ENCODE assay signal across 28 cellular contexts in the genomic region with DNA sequence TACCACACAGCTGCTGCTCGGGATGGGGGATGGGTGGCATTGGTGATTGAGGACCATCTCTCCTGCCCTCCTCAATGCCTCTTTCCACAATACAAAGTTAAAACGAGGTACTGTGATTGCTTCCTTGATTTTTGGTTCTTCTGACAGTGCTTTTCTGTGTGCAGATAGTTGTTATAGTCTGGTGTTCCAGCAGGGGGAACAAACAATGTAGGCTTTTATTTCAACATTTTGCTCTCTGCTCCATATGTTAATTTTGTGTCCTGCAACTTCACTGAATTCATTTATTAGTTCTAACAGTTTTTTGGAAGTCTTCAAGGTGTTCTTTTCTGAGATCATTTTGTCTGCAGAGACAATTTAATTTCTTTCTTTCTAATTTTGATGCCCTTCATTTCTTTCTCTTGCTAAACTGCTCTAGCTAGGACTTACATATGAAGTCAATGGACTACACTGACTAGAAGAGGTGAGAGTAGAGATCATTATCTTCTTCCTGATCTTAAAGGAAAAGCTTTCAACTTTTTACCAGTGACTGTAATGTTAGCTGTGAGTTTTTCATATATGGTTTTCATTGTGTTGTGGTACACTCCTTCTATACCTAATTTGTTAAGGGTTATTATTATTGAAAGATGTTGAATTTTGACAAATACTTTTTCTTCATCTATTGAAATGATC. TPM values are rescaled to one million over a fixed set of nuclear protein-coding genes. Genes with fewer than 3 reads are reported as not detected.
A peak's percentile ranks its signal among the peaks of the same experiment; 100 is the strongest.
DNase-seq lines count a peak whose midpoint lies in the region; ATAC-seq, FAIRE-seq and TF ChIP-seq lines count a peak whose summit lies in the region.
"Had no signal": no experiment of that assay in that cellular context is flagged by ENCODE, and none has a peak within 500 bp of the region (broad histone marks: within the 10 kb centered on the region; RNA-seq: fewer than 3 reads in every experiment).

No MANE protein-coding gene starts in this region.

- H3K4me1 ChIP-seq in astrocyte (ENCODE audit: insufficient read depth, low read length) (no peaks in the 10 kb centered on the region), prostate gland (replicated peaks) (no peaks in the 10 kb centered on the region)
- H3K4me1 ChIP-seq: ascending aorta had no signal

- no peak overlapping the region for H3K9ac ChIP-seq in astrocyte (ENCODE audit: low read length)

- TF ChIP-seq POLR2A in prostate gland (IDR thresholded peaks at IDR 0.05), result no peak

- H3K9me3 Mint-ChIP-seq in CD14-positive monocyte, result peaks cover 6 to 19% (median 12%) of the 10 kb centered on the region in 7 donors
- H3K9me3 Mint-ChIP-seq in HFFc6, result peaks cover 26% of the 10 kb centered on the region
- peaks cover 6% of the 10 kb centered on the region for H3K9me3 Mint-ChIP-seq in astrocyte (ENCODE audit: unreplicated experiment)

- H3K4me3 Mint-ChIP-seq in CD14-positive monocyte (no peak overlapping the region), HFFc6 (no peak overlapping the region), astrocyte (ENCODE audit: unreplicated experiment) (no peak overlapping the region)
- H3K4me3 Mint-ChIP-seq: activated naive CD4-positive, alpha-beta T cell treated with anti-CD3 and anti-CD28 coated beads, Interleukin-2, amount 50 U/mL, for 24 hours; CD4-positive, alpha-beta memory T cell; effector memory CD8-positive, alpha-beta T cell; nephron progenitor cell had no signal

- H3K27me3 Mint-ChIP-seq in CD14-positive monocyte (ENCODE audit: low read depth in 3 of 3), result peaks cover 0 to 2% (median 0%) of the 10 kb centered on the region in 3 donors
- no peaks in the 10 kb centered on the region; the same call in 1 of the 2 replicates for H3K27me3 Mint-ChIP-seq in HFFc6 (ENCODE audit: insufficient read depth)
- no peaks in the 10 kb centered on the region for H3K27me3 Mint-ChIP-seq in astrocyte (ENCODE audit: low read depth, unreplicated experiment)
- H3K27me3 Mint-ChIP-seq: activated naive CD4-positive, alpha-beta T cell treated with anti-CD3 and anti-CD28 coated beads, Interleukin-2, amount 50 U/mL, for 24 hours; effector memory CD8-positive, alpha-beta T cell had no signal

- no peak overlapping the region for H2AFZ ChIP-seq in astrocyte (ENCODE audit: low read depth, low read length)

- H3K27ac Mint-ChIP-seq in CD14-positive monocyte, result peak overlapping the region in 1 of 7 donors; percentile 37
- no peak overlapping the region for H3K27ac Mint-ChIP-seq in HFFc6
- H3K27ac Mint-ChIP-seq in astrocyte (ENCODE audit: unreplicated experiment), result no peak overlapping the region
- H3K27ac Mint-ChIP-seq: activated naive CD4-positive, alpha-beta T cell treated with anti-CD3 and anti-CD28 coated beads, Interleukin-2, amount 50 U/mL, for 24 hours; nephron progenitor cell had no signal

- ATAC-seq in GM18867 (IDR thresholded peaks at IDR 0.05; ENCODE audit: unreplicated experiment), result no peak
- ATAC-seq: effector memory CD8-positive, alpha-beta T cell; left colon had no signal

- H3K36me3 Mint-ChIP-seq in CD14-positive monocyte (no peaks in the 10 kb centered on the region), HFFc6 (ENCODE audit: low read depth) (peaks cover 27% of the 10 kb centered on the region), astrocyte (ENCODE audit: low read depth, unreplicated experiment) (peaks cover 2% of the 10 kb centered on the region)

- DNase-seq in CD14-positive monocyte (ENCODE audit: low spot score) (no peak), HFFc6 (no peak), astrocyte (ENCODE audit: low read depth) (no peak), foreskin melanocyte (peak; percentile 31), prostate gland (ENCODE audit: low spot score) (no peak), HK-2 (ENCODE audit: unreplicated experiment) (no peak)
- no peak for DNase-seq in activated CD4-positive, CD25-positive, alpha-beta regulatory T cell (lab: John Stamatoyannopoulos, UW)
- DNase-seq: ACHN; activated CD4-positive, CD25-positive, alpha-beta regulatory T cell treated with anti-CD3 and anti-CD28 coated beads, Interleukin-2, amount 50 U/mL, for 72 hours; CD4-positive, alpha-beta memory T cell; effector memory CD8-positive, alpha-beta T cell; head of caudate nucleus; Karpas-422; left colon; midbrain; NCI-H1092; NCI-H2029 treated with DMSO at 0.1 percent for 48 hours; NCI-H446; nephron progenitor cell; NK-92 treated with Interleukin-12 subunit alpha and Interleukin-12 subunit beta, amount 100 ng/mL, for 24 hours; RPMI8226; stimulated activated CD4-positive, alpha-beta T cell treated with anti-CD3 and anti-CD28 coated beads, Interleukin-2, amount 100 ng/mL, for 24 hours; stimulated activated naive CD4-positive, alpha-beta T cell treated with Interleukin-2 at 50 U/mL for 16 hours had no signal

- H3K4me1 Mint-ChIP-seq in CD14-positive monocyte (peaks cover 14% of the 10 kb centered on the region), HFFc6 (ENCODE audit: low read depth) (peaks cover 52% of the 10 kb centered on the region), astrocyte (ENCODE audit: low read depth, unreplicated experiment) (no peaks in the 10 kb centered on the region)
- H3K4me1 Mint-ChIP-seq: nephron progenitor cell had no signal

- no peaks in the 10 kb centered on the region for H3K79me2 ChIP-seq in astrocyte (ENCODE audit: insufficient read depth, low read length)

- intact Hi-C loops in CD14-positive monocyte (cut with micrococcal nuclease), result loop anchor here in 1 of 2 donors (10.0 kb wide), 1 partner anchor 119 kb away; no protein-coding TSS in a partner anchor
- intact Hi-C loops in prostate gland (cut with DNase I), result no loop called here

- TF ChIP-seq CTCF in CD14-positive monocyte (IDR thresholded peaks at IDR 0.05), result peak; percentile 28
- peak; percentile 54 for TF ChIP-seq CTCF in HFFc6 (IDR thresholded peaks at IDR 0.05)
- peak; percentile 15 for TF ChIP-seq CTCF in astrocyte (IDR thresholded peaks at IDR 0.05; ENCODE audit: insufficient read depth, low read depth, low read length)
- no peak for TF ChIP-seq CTCF in prostate gland (IDR thresholded peaks at IDR 0.05)

- no peak for FAIRE-seq in astrocyte (lab: Jason Lieb, UNC)
- FAIRE-seq: colon had no signal

- WGBS in prostate gland, result 61% methylated on average over 2 of the region's 2 CpGs

- H3K4me3 ChIP-seq in astrocyte (ENCODE audit: insufficient read depth, low read depth, low read length) (no peak overlapping the region), prostate gland (no peak overlapping the region)
- H3K4me3 ChIP-seq: ascending aorta had no signal

- no peak overlapping the region for H3K4me2 ChIP-seq in astrocyte (ENCODE audit: low read length)

- H3K9me3 ChIP-seq in astrocyte (ENCODE audit: insufficient read depth, low read depth, low read length) (no peaks in the 10 kb centered on the region), prostate gland (no peaks in the 10 kb centered on the region)

- H3K27me3 ChIP-seq in astrocyte (ENCODE audit: insufficient read depth, low read length) (no peaks in the 10 kb centered on the region), prostate gland (replicated peaks; ENCODE audit: insufficient read depth) (no peaks in the 10 kb centered on the region)
- H3K27me3 ChIP-seq: ascending aorta had no signal

- H3K27ac ChIP-seq in astrocyte (ENCODE audit: low read depth, low read length), result no peak overlapping the region
- H3K27ac ChIP-seq in prostate gland, result no peak overlapping the region
- H3K27ac ChIP-seq: ascending aorta had no signal

- no peaks in the 10 kb centered on the region for H3K36me3 ChIP-seq in astrocyte (ENCODE audit: insufficient read depth, low read length)
- no peaks in the 10 kb centered on the region for H3K36me3 ChIP-seq in prostate gland
- H3K36me3 ChIP-seq: ascending aorta had no signal

- H4K20me1 ChIP-seq in astrocyte (ENCODE audit: insufficient read depth, low read length), result no peaks in the 10 kb centered on the region

RNA-seq across cellular contexts. Expression of a gene that starts 45.4 kb away (rescaled TPM):
- polyA plus RNA-seq in CD14-positive monocyte, result not detected
- total RNA-seq in HFFc6 (2021; fragmentation: NEBNext Ultra II Directional; extraction: Animal tissue kit (Norgen Biotek cat#: 25700)), result under 1 TPM in 5 of 6 experiments, not detected in 1; 0.09 to 0.17 (median 0.12) TPM
- total RNA-seq in astrocyte (0.14 TPM in 1 of 2 replicates, not detected in the other), prostate gland (not detected)
- total RNA-seq: activated CD8-positive, alpha-beta memory T cell treated with anti-CD3 and anti-CD28 coated beads for 36 hours; ascending aorta; CD4-positive, alpha-beta memory T cell had no signal
- polyA plus RNA-seq: CD4-positive, alpha-beta memory T cell had no signal

Comparison
In these comparisons a context has a peak if more than half of its experiments do, and no peak if none do; other contexts are left out.
1. CTCF ChIP-seq: peak in CD14-positive monocyte (single experiment), HFFc6 (single experiment) and astrocyte (single experiment); none in prostate gland (0 of 4).